Comparison of ENCODE assay signal across 18 cellular contexts in genomic region chr10:88983206-88983605, GRCh38. TPM values are rescaled to one million over a fixed set of nuclear protein-coding genes. Genes with fewer than 3 reads are reported as not detected.
A peak's percentile ranks its signal among the peaks of the same experiment; 100 is the strongest.
DNase-seq lines count a peak whose midpoint lies in the region; ATAC-seq, FAIRE-seq and TF ChIP-seq lines count a peak whose summit lies in the region.
"Had no signal": no experiment of that assay in that cellular context is flagged by ENCODE, and none has a peak within 500 bp of the region (broad histone marks: within the 10 kb centered on the region; RNA-seq: fewer than 3 reads in every experiment).

No MANE protein-coding gene starts in this region.

- H3K23ac ChIP-seq in trophoblast cell (ENCODE audit: low read length) = no peak overlapping the region

- H2BK120ac ChIP-seq in trophoblast cell (ENCODE audit: insufficient read depth, low read length, poor library complexity) = no peak overlapping the region

- POLR2A ChIA-PET in MCF 10A (lab: Yijun Ruan, JAX) = interaction anchor here (1.2 to 3.8 kb wide), 3 partner anchors 9 to 47 kb away, joined by 3 to 29 read pairs (median 4); partner anchors contain the start of gene FAS

- BruUV-seq in MCF 10A (replicated peaks; lab: Mats Ljungman, UMichigan) = no TSS peak

- CTCF ChIA-PET in MCF 10A (lab: Yijun Ruan, JAX) = interaction anchor here (0.5 to 2.7 kb wide), 8 partner anchors 10 to 234 kb away, joined by 3 to 27 read pairs (median 4); no protein-coding TSS in a partner anchor

- H3K27ac ChIP-seq in breast epithelium (peak overlapping the region; percentile 72 to 88), upper lobe of left lung (peak overlapping the region; percentile 12 to 70 (median 39)), trophoblast cell (ENCODE audit: low read depth, low read length) (no peak overlapping the region)
- H3K27ac ChIP-seq: KMS-11 had no signal

- H3K4me1 Mint-ChIP-seq in MCF 10A (ENCODE audit: insufficient read depth, unreplicated experiment) (peaks cover 7% of the 10 kb centered on the region), nephron (peaks cover 40% of the 10 kb centered on the region)

- TF ChIP-seq CTCF in breast epithelium (IDR thresholded peaks at IDR 0.05) (no peak), MCF 10A (IDR thresholded peaks at IDR 0.05; ENCODE audit: unreplicated experiment) (no peak), nephron (IDR thresholded peaks at IDR 0.05; ENCODE audit: unreplicated experiment in 3 of 3) (no peak), upper lobe of left lung (IDR thresholded peaks at IDR 0.05) (no peak)

- no peak overlapping the region for H2AK5ac ChIP-seq in trophoblast cell (ENCODE audit: low read length)

- no peak overlapping the region for H3K4me2 ChIP-seq in trophoblast cell (ENCODE audit: low read length)
- H3K4me2 ChIP-seq: KMS-11 had no signal

- no peaks in the 10 kb centered on the region for H3K36me3 ChIP-seq in breast epithelium
- H3K36me3 ChIP-seq in upper lobe of left lung = no peaks in the 10 kb centered on the region
- H3K36me3 ChIP-seq in trophoblast cell (ENCODE audit: control insufficient read depth in 1 of 2, insufficient read depth in 2 of 2, low read length in 2 of 2) = no peaks in the 10 kb centered on the region

- H2AFZ ChIP-seq in trophoblast cell (ENCODE audit: insufficient read depth, low read length, poor library complexity) = no peak overlapping the region

- peaks cover 0 to 5% of the 10 kb centered on the region in 2 donors for H3K4me1 ChIP-seq in breast epithelium
- H3K4me1 ChIP-seq in upper lobe of left lung = peaks cover 10 to 34% (median 20%) of the 10 kb centered on the region in 4 donors
- H3K4me1 ChIP-seq in trophoblast cell (ENCODE audit: control insufficient read depth in 1 of 2, insufficient read depth in 2 of 2, low read length in 2 of 2) = peaks cover 0 to 3% of the 10 kb centered on the region in 2 experiments

- no peak overlapping the region for H4K8ac ChIP-seq in trophoblast cell (ENCODE audit: low read depth, low read length)

- TF ChIP-seq EP300 in upper lobe of left lung (IDR thresholded peaks at IDR 0.05) = no peak

- no peaks in the 10 kb centered on the region for H3K27me3 ChIP-seq in breast epithelium
- no peaks in the 10 kb centered on the region for H3K27me3 ChIP-seq in upper lobe of left lung
- H3K27me3 ChIP-seq in trophoblast cell (ENCODE audit: insufficient read depth, low read length) = no peaks in the 10 kb centered on the region

- 54 to 61% methylated on average over 2 of the region's 2 CpGs for WGBS in upper lobe of left lung, 2 donors
- no CpG with 5 or more reads among the region's 2 CpGs for WGBS in trophoblast cell (ENCODE audit: extremely low coverage, insufficient coverage, insufficient read length)

- no peak overlapping the region for H3K9ac ChIP-seq in trophoblast cell (ENCODE audit: low read length)
- H3K9ac ChIP-seq: KMS-11 had no signal

- no peak overlapping the region for H3K27ac Mint-ChIP-seq in MCF 10A (ENCODE audit: low read depth, unreplicated experiment)
- H3K27ac Mint-ChIP-seq in nephron = peak overlapping the region in 2 of 3 experiments; percentile 72 to 88
- H3K27ac Mint-ChIP-seq: activated naive CD8-positive, alpha-beta T cell treated with anti-CD3 and anti-CD28 coated beads, Interleukin-2, amount 50 U/mL, for 24 hours; CD14-positive monocyte had no signal

- no peaks in the 10 kb centered on the region for H3K9me3 ChIP-seq in breast epithelium
- no peaks in the 10 kb centered on the region for H3K9me3 ChIP-seq in upper lobe of left lung
- H3K9me3 ChIP-seq in trophoblast cell (ENCODE audit: insufficient read depth, low read depth, low read length) = no peaks in the 10 kb centered on the region

- ATAC-seq in upper lobe of left lung (ENCODE audit: low FRiP score in 2 of 2) = no peak
- ATAC-seq: activated naive CD8-positive, alpha-beta T cell treated with anti-CD3 and anti-CD28 coated beads, Interleukin-2, amount 50 U/mL, for 24 hours had no signal

- H3K27me3 Mint-ChIP-seq in MCF 10A (ENCODE audit: insufficient read depth, unreplicated experiment) (no peaks in the 10 kb centered on the region), nephron (ENCODE audit: low read depth) (peaks cover 4% of the 10 kb centered on the region)
- H3K27me3 Mint-ChIP-seq: activated naive CD8-positive, alpha-beta T cell treated with anti-CD3 and anti-CD28 coated beads, Interleukin-2, amount 50 U/mL, for 24 hours had no signal

- H3K4me3 Mint-ChIP-seq in MCF 10A (ENCODE audit: unreplicated experiment) (no peak overlapping the region), nephron (no peak overlapping the region)
- H3K4me3 Mint-ChIP-seq: activated naive CD8-positive, alpha-beta T cell treated with anti-CD3 and anti-CD28 coated beads, Interleukin-2, amount 50 U/mL, for 24 hours; CD14-positive monocyte; natural killer cell had no signal

- no peaks in the 10 kb centered on the region for H3K9me3 Mint-ChIP-seq in MCF 10A (ENCODE audit: unreplicated experiment)
- no peaks in the 10 kb centered on the region for H3K9me3 Mint-ChIP-seq in nephron

- no peak overlapping the region for H4K91ac ChIP-seq in trophoblast cell (ENCODE audit: low read depth, low read length)

- H2BK12ac ChIP-seq in trophoblast cell (ENCODE audit: low read length) = no peak overlapping the region

- intact Hi-C loops in breast epithelium (cut with DNase I; ENCODE audit: low total_unique reads) = no loop called here
- intact Hi-C loops in MCF 10A (cut with micrococcal nuclease) = no loop called here

- no peak for TF ChIP-seq POLR2A in breast epithelium (IDR thresholded peaks at IDR 0.05)
- no peak for TF ChIP-seq POLR2A in upper lobe of left lung (IDR thresholded peaks at IDR 0.05)

- no peak overlapping the region for H3K4ac ChIP-seq in trophoblast cell (ENCODE audit: low read depth, low read length)

- H2BK5ac ChIP-seq in trophoblast cell (ENCODE audit: low read depth, low read length, poor library complexity) = no peak overlapping the region

- no peak for DNase-seq in breast epithelium (ENCODE audit: low spot score in 2 of 2)
- DNase-seq in MCF 10A (ENCODE audit: unreplicated experiment) = no peak
- DNase-seq in upper lobe of left lung = no peak
- no peak for DNase-seq in trophoblast cell
- DNase-seq in SK-N-DZ (ENCODE audit: low spot score) = no peak
- DNase-seq in DMS 273 (lab: John Stamatoyannopoulos, UW; ENCODE audit: unreplicated experiment) = no peak
- DNase-seq: activated naive CD8-positive, alpha-beta T cell treated with anti-CD3 and anti-CD28 coated beads, Interleukin-2, amount 50 U/mL, for 24 hours; activated T-cell treated with anti-CD3 and anti-CD28 coated beads, Interleukin-2, amount 50 U/mL, for 48 hours; caudate nucleus; GOT3; hippocampal formation; natural killer cell; NCI-H1436 treated with DMSO at 0.1 percent for 48 hours; stimulated activated CD4-positive, alpha-beta T cell treated with anti-CD3 and anti-CD28 coated beads, Interleukin-1b, Interleukin-23, amount 100 ng/mL, for 48 hours had no signal

- peak; percentile 62 for FAIRE-seq in endometrium (lab: Jason Lieb, UNC)

- H3K18ac ChIP-seq in trophoblast cell (ENCODE audit: low read length) = no peak overlapping the region

- H3K4me3 ChIP-seq in breast epithelium (no peak overlapping the region), upper lobe of left lung (no peak overlapping the region), trophoblast cell (ENCODE audit: low read depth, low read length) (no peak overlapping the region)

- H3K36me3 Mint-ChIP-seq in MCF 10A (ENCODE audit: insufficient read depth, unreplicated experiment) (no peaks in the 10 kb centered on the region), nephron (ENCODE audit: low read depth) (no peaks in the 10 kb centered on the region)
- H3K36me3 Mint-ChIP-seq: natural killer cell had no signal

- H3K79me1 ChIP-seq in trophoblast cell (ENCODE audit: low read length) = no peaks in the 10 kb centered on the region

- H3K14ac ChIP-seq in trophoblast cell (ENCODE audit: low read length) = no peak overlapping the region

- no peaks in the 10 kb centered on the region for H3K79me2 ChIP-seq in trophoblast cell (ENCODE audit: control insufficient read depth, insufficient read depth, low read length, poor library complexity)

- H4K12ac ChIP-seq in trophoblast cell (ENCODE audit: low read depth, low read length) = no peak overlapping the region

RNA-seq across cellular contexts. Expression of gene FAS, which starts 7.4 kb away (rescaled TPM):
- total RNA-seq in breast epithelium (10 to 100 TPM; 26.9 to 51.5 (median 47.3) TPM), MCF 10A (2022) (55.6 and 60.2 TPM in 2 replicates), upper lobe of left lung (10 to 100 TPM; 30.1 to 80.3 (median 44.4) TPM)
- polyA plus RNA-seq in trophoblast cell (2013) = 2.8 and 3.2 TPM in 2 replicates
- polyA plus RNA-seq in SK-N-DZ (2014; cell fraction: cytosol; rRNA removed) = 0.22 and 1.0 TPM in 2 replicates
- 0.96 and 2.4 TPM in 2 replicates for polyA plus RNA-seq in SK-N-DZ (2014; cell fraction: nucleus; rRNA removed)

RNA-seq across cellular contexts. Expression of gene ACTA2, which starts 30.6 kb away (rescaled TPM):
- 1,000 to 10,000 TPM in 2 of 3 donors, 10 to 100 TPM in 1; 87.9 to 1,054 (median 1,036) TPM for total RNA-seq in breast epithelium
- total RNA-seq in MCF 10A (2022) = 25.4 and 25.6 TPM in 2 replicates
- total RNA-seq in upper lobe of left lung = 100 to 1,000 TPM in 5 of 6 donors, 10 to 100 TPM in 1; 94.3 to 328 (median 186) TPM
- 257 and 258 TPM in 2 replicates for polyA plus RNA-seq in trophoblast cell (2013)
- not detected in 2 replicates for polyA plus RNA-seq in SK-N-DZ (2014; cell fraction: cytosol; rRNA removed)
- polyA plus RNA-seq in SK-N-DZ (2014; cell fraction: nucleus; rRNA removed) = not detected in 2 replicates
